Comparison of ENCODE assay signal across 11 cellular contexts in the genomic region with DNA sequence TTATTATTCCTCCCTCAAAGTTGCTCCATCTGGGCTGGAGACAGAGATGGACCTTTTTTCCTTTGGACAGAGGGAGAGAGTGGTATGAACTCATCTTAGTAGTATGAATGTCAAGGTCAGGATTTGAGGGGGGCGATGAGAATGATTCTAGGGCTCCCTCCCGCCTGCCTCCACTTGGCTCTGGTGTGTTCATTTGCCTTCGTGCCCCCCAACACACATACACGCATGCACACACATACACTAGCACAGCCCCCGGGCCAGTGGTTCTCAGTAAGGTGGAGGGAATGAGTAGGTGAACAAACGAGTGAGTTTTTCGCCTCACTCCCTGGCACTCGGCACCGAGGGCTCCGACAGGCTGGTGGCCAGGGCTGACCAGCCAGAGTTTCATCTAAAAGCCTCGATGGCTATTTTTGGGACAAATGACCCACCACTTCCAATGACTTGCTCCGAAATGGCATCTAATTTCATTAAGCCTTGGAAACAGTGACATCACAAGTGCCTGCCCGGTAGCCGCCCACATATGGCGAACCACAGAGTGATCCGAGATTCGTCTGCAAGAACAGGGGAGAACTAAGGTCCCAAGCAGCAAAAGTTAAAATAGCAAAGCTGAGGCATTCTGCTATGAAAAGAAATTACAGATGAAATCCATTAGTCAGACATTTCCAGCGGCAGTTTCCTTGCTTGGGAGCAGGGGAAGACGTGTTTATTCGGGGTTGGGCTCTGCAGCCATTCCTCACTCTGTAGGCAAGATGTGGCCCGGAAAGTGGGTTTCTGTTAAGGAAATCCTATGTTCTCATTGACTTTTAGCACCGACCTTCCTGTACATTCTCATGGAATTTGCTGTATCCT. TPM values are rescaled to one million over a fixed set of nuclear protein-coding genes. Genes with fewer than 3 reads are reported as not detected.
DNase-seq lines count a peak whose midpoint lies in the region; ATAC-seq and TF ChIP-seq lines count a peak whose summit lies in the region.
"Had no signal": no experiment of that assay in that cellular context is flagged by ENCODE, and none has a peak within 500 bp of the region (broad histone marks: within the 10 kb centered on the region; RNA-seq: fewer than 3 reads in every experiment).

No MANE protein-coding gene starts in this region.

- no peaks in the 10 kb centered on the region for H3K9me3 ChIP-seq in adrenal gland (replicated peaks in 1 of 3)
- H3K9me3 ChIP-seq in heart right ventricle: peaks cover 0 to 8% (median 0%) of the 10 kb centered on the region in 11 donors
- no peaks in the 10 kb centered on the region for H3K9me3 ChIP-seq in sigmoid colon

- peak overlapping the region in 1 of 4 donors; percentile 27 for H3K4me3 ChIP-seq in adrenal gland
- peak overlapping the region in 6 of 10 donors; percentile 5 to 36 (median 18) for H3K4me3 ChIP-seq in heart right ventricle
- no peak overlapping the region for H3K4me3 ChIP-seq in sigmoid colon

- WGBS in adrenal gland, 4 donors: 26 to 40% (median 31%) methylated on average over 22 of the region's 22 CpGs
- WGBS in heart right ventricle, 2 donors: 56 to 63% methylated on average over 22 of the region's 22 CpGs
- WGBS in sigmoid colon, 2 donors: 90 to 92% methylated on average over 22 of the region's 22 CpGs

- no peaks in the 10 kb centered on the region for H3K27me3 ChIP-seq in adrenal gland
- H3K27me3 ChIP-seq in heart right ventricle: no peaks in the 10 kb centered on the region
- no peaks in the 10 kb centered on the region for H3K27me3 ChIP-seq in sigmoid colon

- DNase-seq in AG20443 (ENCODE audit: low spot score) (peak; percentile 76), adrenal gland (peak; percentile 61 to 85 (median 81)), heart right ventricle (no peak), sigmoid colon (no peak), NCI-H82 treated with DMSO at 0.1 percent for 48 hours (lab: John Stamatoyannopoulos, UW; ENCODE audit: unreplicated experiment) (no peak), D341Med (ENCODE audit: low spot score) (no peak)
- DNase-seq: NCI-H2171 treated with DMSO at 0.1 percent for 48 hours, SIG-M5 had no signal

- intact Hi-C loops in adrenal gland (cut with DNase I) (no loop called here), heart right ventricle (cut with DNase I) (no loop called here), sigmoid colon (cut with DNase I) (no loop called here)

- H3K36me3 ChIP-seq in adrenal gland (replicated peaks in 1 of 2) (no peaks in the 10 kb centered on the region), heart right ventricle (peaks cover 0 to 4% (median 0%) of the 10 kb centered on the region in 9 donors), sigmoid colon (peaks cover 0 to 3% (median 0%) of the 10 kb centered on the region in 4 donors)

- TF ChIP-seq EP300 in sigmoid colon (IDR thresholded peaks at IDR 0.05): no peak

- ATAC-seq in heart right ventricle: peak; percentile 29 to 73 (median 56)
- ATAC-seq in HG03045 (IDR thresholded peaks at IDR 0.05; ENCODE audit: unreplicated experiment): no peak
- no peak for ATAC-seq in GM18498 (IDR thresholded peaks at IDR 0.05; ENCODE audit: unreplicated experiment)
- ATAC-seq: WTC11 had no signal

- H3K27ac ChIP-seq in adrenal gland (peak overlapping the region; percentile 80 to 98 (median 89)), heart right ventricle (peak overlapping the region; percentile 17 to 97 (median 86)), sigmoid colon (peak overlapping the region; percentile 8 to 84 (median 67))

- H3K4me1 ChIP-seq in adrenal gland (replicated peaks in 1 of 2): peaks cover 45 to 66% of the 10 kb centered on the region in 2 donors
- H3K4me1 ChIP-seq in heart right ventricle: peaks cover 8 to 95% (median 46%) of the 10 kb centered on the region in 9 donors
- peaks cover 0 to 25% (median 12%) of the 10 kb centered on the region in 4 donors for H3K4me1 ChIP-seq in sigmoid colon

- TF ChIP-seq CTCF in adrenal gland (IDR thresholded peaks at IDR 0.05) (no peak), heart right ventricle (IDR thresholded peaks at IDR 0.05) (no peak), sigmoid colon (IDR thresholded peaks at IDR 0.05) (no peak)

- peak; percentile 1 to 70 for TF ChIP-seq POLR2A in adrenal gland (IDR thresholded peaks at IDR 0.05)
- no peak for TF ChIP-seq POLR2A in sigmoid colon (IDR thresholded peaks at IDR 0.05)

RNA-seq across cellular contexts. Expression of gene ERGIC1, which starts 44.8 kb away (rescaled TPM):
- 100 to 1,000 TPM; 108 to 410 (median 254) TPM for total RNA-seq in adrenal gland
- 100 to 1,000 TPM in 2 of 3 donors, 10 to 100 TPM in 1; 71.9 to 450 (median 103) TPM for polyA plus RNA-seq in adrenal gland
- total RNA-seq in heart right ventricle: 10 to 100 TPM; 60.3 to 91.9 (median 74.2) TPM
- 10 to 100 TPM; 48.0 to 64.9 TPM for polyA plus RNA-seq in heart right ventricle
- 100 to 1,000 TPM in 1 of 4 donors, 10 to 100 TPM in 3; 80.6 to 117 (median 95.7) TPM for total RNA-seq in sigmoid colon
- 100 to 1,000 TPM; 125 to 160 (median 132) TPM for polyA plus RNA-seq in sigmoid colon

Comparison
In these comparisons a context has a peak if more than half of its experiments do, and no peak if none do; other contexts are left out.
1. DNase-seq: peak in AG20443 (single experiment) and adrenal gland (7 of 7); none in heart right ventricle (0 of 2), sigmoid colon (single experiment), NCI-H82 treated with DMSO at 0.1 percent for 48 hours (single experiment) and D341Med (single experiment).
2. H3K4me3 ChIP-seq: peak in heart right ventricle (6 of 10); none in sigmoid colon (0 of 4).
3. POLR2A ChIP-seq: peak in adrenal gland (2 of 2); none in sigmoid colon (0 of 2).
4. ATAC-seq: peak in heart right ventricle (8 of 8); none in HG03045 (single experiment) and GM18498 (single experiment).
5. Peak in every context shown above with its lines, with median percentiles within 50 percentile points of each other: H3K27ac ChIP-seq.